ENCODE assay signal across 8 cellular contexts in genomic region chr10:101588879-101589278, GRCh38. TPM values are rescaled to one million over a fixed set of nuclear protein-coding genes. Genes with fewer than 3 reads are reported as not detected.
A peak's percentile ranks its signal among the peaks of the same experiment; 100 is the strongest.
DNase-seq lines count a peak whose midpoint lies in the region; ATAC-seq, FAIRE-seq and TF ChIP-seq lines count a peak whose summit lies in the region.

No MANE protein-coding gene starts in this region.

- no peak for FAIRE-seq in pancreas (lab: Jason Lieb, UNC)

- H3K4me3 ChIP-seq in NT2/D1 (ENCODE audit: insufficient read length, low read depth) (peak overlapping the region; percentile 97), pancreas (peak overlapping the region; percentile 66 to 94 (median 88))
- peak overlapping the region; percentile 81 for H3K4me3 ChIP-seq in effector memory CD4-positive, alpha-beta T cell (ENCODE audit: insufficient read depth, low read depth, low read length, poor library complexity, severe bottlenecking)

- H3K4me1 ChIP-seq in NT2/D1 (ENCODE audit: insufficient read depth, insufficient read length) = no peaks in the 10 kb centered on the region
- peaks cover 16% of the 10 kb centered on the region for H3K4me1 ChIP-seq in effector memory CD4-positive, alpha-beta T cell (ENCODE audit: control insufficient read depth, insufficient read depth, low read length, poor library complexity, severe bottlenecking)
- H3K4me1 ChIP-seq in pancreas = peaks cover 3 to 8% (median 5%) of the 10 kb centered on the region in 3 donors

- TF ChIP-seq CTCF in pancreas (IDR thresholded peaks at IDR 0.05) = no peak

- H3K27ac ChIP-seq in effector memory CD4-positive, alpha-beta T cell (ENCODE audit: insufficient read depth, low read length, poor library complexity, severe bottlenecking) = no peak overlapping the region
- H3K27ac ChIP-seq in pancreas = no peak overlapping the region

- 54 to 63% methylated on average over 5 of the region's 5 CpGs for whole genome bisulfite sequencing in pancreas, 2 donors

- in situ Hi-C loops in Caki2 (cut with HindIII; ENCODE audit: low pct_unique_long_range_greater_than_20kb, low sequenced_read_pairs) = no loop called here

- ATAC-seq in pancreas (no peak), sciatic nerve (no peak), HG02642 (IDR thresholded peaks at IDR 0.05; ENCODE audit: poor library complexity, unreplicated experiment) (no peak), HG03439 (IDR thresholded peaks at IDR 0.05; ENCODE audit: unreplicated experiment) (no peak)

- intact Hi-C loops in pancreas (cut with DNase I) = no loop called here
- intact Hi-C loops in sciatic nerve (cut with DNase I) = no loop called here

- H3K9me3 ChIP-seq in NT2/D1 (ENCODE audit: insufficient read depth, low read length) (no peaks in the 10 kb centered on the region), pancreas (no peaks in the 10 kb centered on the region)
- no peaks in the 10 kb centered on the region for H3K9me3 ChIP-seq in effector memory CD4-positive, alpha-beta T cell (ENCODE audit: control insufficient read depth, low read length)

- H3K9ac ChIP-seq in NT2/D1 (ENCODE audit: insufficient read length, low read depth) = no peak overlapping the region

- peak; percentile 48 for DNase-seq in Caki2 (ENCODE audit: low read depth)
- no peak for DNase-seq in NT2/D1 (ENCODE audit: low read depth, low spot score)
- no peak for DNase-seq in effector memory CD4-positive, alpha-beta T cell
- DNase-seq in pancreas = no peak
- DNase-seq in sciatic nerve (ENCODE audit: low spot score) = no peak
- no peak for DNase-seq in retina

- H3K36me3 ChIP-seq in NT2/D1 (ENCODE audit: insufficient read depth, insufficient read length, low read length) (peaks cover 23% of the 10 kb centered on the region), pancreas (no peaks in the 10 kb centered on the region)
- peaks cover 7% of the 10 kb centered on the region for H3K36me3 ChIP-seq in effector memory CD4-positive, alpha-beta T cell (ENCODE audit: control insufficient read depth, insufficient read depth, low read length)

- no peaks in the 10 kb centered on the region for H3K27me3 ChIP-seq in NT2/D1 (ENCODE audit: insufficient read depth, insufficient read length)
- no peaks in the 10 kb centered on the region for H3K27me3 ChIP-seq in effector memory CD4-positive, alpha-beta T cell (replicated peaks; ENCODE audit: control insufficient read depth, insufficient read depth, low read length, poor library complexity, severe bottlenecking)
- no peaks in the 10 kb centered on the region for H3K27me3 ChIP-seq in pancreas

RNA-seq across cellular contexts. Expression of gene DPCD, which starts 0.8 kb away (rescaled TPM):
- total RNA-seq in Caki2 (2014; rRNA removed; shearing (Covaris generic); ENCODE audit: low replicate concordance) = 72.6 and 81.5 TPM in 2 replicates
- total RNA-seq in pancreas = 1 to 10 TPM; 4.7 to 9.1 (median 6.4) TPM
- polyA plus RNA-seq in pancreas = 10 to 100 TPM; 10.1 to 17.0 TPM
- 9.1 TPM for total RNA-seq in sciatic nerve

RNA-seq across cellular contexts. Expression of gene POLL, which starts 0.8 kb away (rescaled TPM):
- total RNA-seq in Caki2 (2014; rRNA removed; shearing (Covaris generic); ENCODE audit: low replicate concordance) = 26.4 and 32.6 TPM in 2 replicates
- total RNA-seq in pancreas (10 to 100 TPM; 18.2 to 32.9 (median 30.1) TPM), sciatic nerve (37.1 TPM)
- polyA plus RNA-seq in pancreas = 10 to 100 TPM; 54.5 to 81.1 TPM
